Comparison of ENCODE assay signal across 10 cellular contexts in the genomic region with DNA sequence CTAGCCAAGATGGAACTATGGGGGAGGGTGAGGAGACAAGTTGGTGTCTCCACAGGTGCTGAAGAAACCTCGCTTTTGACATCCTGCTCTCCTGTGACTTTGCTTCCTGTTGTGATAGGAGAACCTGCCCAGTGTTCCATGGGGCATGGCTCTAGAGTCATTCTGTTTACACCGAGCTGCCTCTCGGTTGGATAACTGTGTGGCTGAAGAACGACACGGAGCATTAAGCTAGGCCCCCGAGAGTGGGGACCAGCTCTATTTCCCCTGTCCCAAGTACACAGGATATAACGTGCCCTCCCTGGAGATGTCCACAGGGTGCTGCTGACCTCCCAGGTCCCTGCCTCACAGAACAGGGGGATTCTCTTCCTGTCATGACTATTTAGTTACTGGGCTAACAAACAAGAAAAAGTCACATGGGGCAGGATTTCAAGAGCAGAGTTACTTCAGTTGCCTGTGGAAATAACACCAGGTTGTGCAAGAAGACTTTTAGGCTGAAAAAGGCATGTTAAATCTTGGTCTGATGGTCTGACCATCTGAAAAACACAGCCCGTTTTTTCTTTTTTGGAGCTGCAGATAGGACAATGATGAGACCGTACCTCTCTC. TPM values are rescaled to one million over a fixed set of nuclear protein-coding genes. Genes with fewer than 3 reads are reported as not detected.
A peak's percentile ranks its signal among the peaks of the same experiment; 100 is the strongest.
DNase-seq lines count a peak whose midpoint lies in the region; ATAC-seq lines count a peak whose summit lies in the region.
"Had no signal": no experiment of that assay in that cellular context is flagged by ENCODE, and none has a peak within 500 bp of the region (broad histone marks: within the 10 kb centered on the region; RNA-seq: fewer than 3 reads in every experiment).

No MANE protein-coding gene starts in this region.

- H3K9me3 Mint-ChIP-seq in central memory CD8-positive, alpha-beta T cell, result peaks cover 4% of the 10 kb centered on the region

- H3K4me3 Mint-ChIP-seq in central memory CD8-positive, alpha-beta T cell, result peak overlapping the region; percentile 65

- H3K4me1 Mint-ChIP-seq in central memory CD8-positive, alpha-beta T cell, result peaks cover 60% of the 10 kb centered on the region

- DNase-seq in activated CD4-positive, alpha-beta T cell treated with anti-CD3 and anti-CD28 coated beads for 48 hours, result peak; percentile 11
- no peak for DNase-seq in activated CD4-positive, alpha-beta T cell treated with anti-CD3 and anti-CD28 coated beads for 1 hour
- peak; percentile 87 for DNase-seq in MV-4-11 (lab: John Stamatoyannopoulos, UW)
- DNase-seq in central memory CD8-positive, alpha-beta T cell (ENCODE audit: low spot score in 2 of 2), result no peak
- DNase-seq in sciatic nerve (ENCODE audit: low spot score), result no peak
- DNase-seq in central memory CD4-positive, alpha-beta T cell, result no peak
- DNase-seq in stimulated activated naive CD4-positive, alpha-beta T cell (lab: John Stamatoyannopoulos, UW), result no peak
- DNase-seq in NCI-H345 (lab: John Stamatoyannopoulos, UW), result no peak
- DNase-seq: dorsolateral prefrontal cortex, NCI-H1436 treated with DMSO at 0.1 percent for 48 hours had no signal

- peaks cover 7% of the 10 kb centered on the region for H3K36me3 Mint-ChIP-seq in central memory CD8-positive, alpha-beta T cell (ENCODE audit: insufficient read depth)

- no peaks in the 10 kb centered on the region for H3K27me3 Mint-ChIP-seq in central memory CD8-positive, alpha-beta T cell

- intact Hi-C loops in sciatic nerve (cut with DNase I), result no loop called here

- no peak for ATAC-seq in central memory CD8-positive, alpha-beta T cell (replicated peaks; ENCODE audit: extremely low read depth, poor library complexity, severe bottlenecking)
- peak; percentile 58 for ATAC-seq in sciatic nerve

- H3K27ac Mint-ChIP-seq in central memory CD8-positive, alpha-beta T cell (ENCODE audit: low read depth), result peak overlapping the region; percentile 79

RNA-seq across cellular contexts. Expression of gene PPP2R5A, which starts 29.4 kb away (rescaled TPM):
- total RNA-seq in sciatic nerve, result 39.1 TPM

Comparison
In these comparisons a context has a peak if more than half of its experiments do, and no peak if none do; other contexts are left out.
1. DNase-seq: peak in activated CD4-positive, alpha-beta T cell treated with anti-CD3 and anti-CD28 coated beads for 48 hours (single experiment) and MV-4-11 (single experiment); none in activated CD4-positive, alpha-beta T cell treated with anti-CD3 and anti-CD28 coated beads for 1 hour (single experiment), central memory CD8-positive, alpha-beta T cell (0 of 2), sciatic nerve (single experiment), central memory CD4-positive, alpha-beta T cell (single experiment), stimulated activated naive CD4-positive, alpha-beta T cell (0 of 6) and NCI-H345 (single experiment).